14 cellular contexts compared by ENCODE assay signal in genomic region chr14:85577542-85578140, GRCh38. TPM values are rescaled to one million over a fixed set of nuclear protein-coding genes. Genes with fewer than 3 reads are reported as not detected.
DNase-seq lines count a peak whose midpoint lies in the region; ATAC-seq and TF ChIP-seq lines count a peak whose summit lies in the region.
"Had no signal": no experiment of that assay in that cellular context is flagged by ENCODE, and none has a peak within 500 bp of the region (broad histone marks: within the 10 kb centered on the region; RNA-seq: fewer than 3 reads in every experiment).

No MANE protein-coding gene starts in this region.

- H4K20me1 ChIP-seq in PC-3 (ENCODE audit: low read length) = no peaks in the 10 kb centered on the region

- no peaks in the 10 kb centered on the region for H3K79me2 ChIP-seq in PC-3 (ENCODE audit: low read length)

- H3K4me3 ChIP-seq in PC-3 (ENCODE audit: low read length) (no peak overlapping the region), dorsolateral prefrontal cortex (no peak overlapping the region)
- H3K4me3 ChIP-seq: SJSA1 had no signal

- no TSS peak for BruUV-seq in PC-3 (replicated peaks; lab: Mats Ljungman, UMichigan)

- no peak for DNase-seq in PC-3
- no peak for DNase-seq in dorsolateral prefrontal cortex
- DNase-seq in nephron progenitor cell = no peak
- no peak for DNase-seq in head of caudate nucleus
- DNase-seq in NCI-H2196 (lab: John Stamatoyannopoulos, UW; ENCODE audit: unreplicated experiment) = no peak
- no peak for DNase-seq in DMS53 (lab: John Stamatoyannopoulos, UW)
- DNase-seq in activated naive CD8-positive, alpha-beta T cell treated with anti-CD3 and anti-CD28 coated beads, Interleukin-2, amount 50 U/mL, for 24 hours = no peak
- DNase-seq: BE2C; DMS153; NCI-H1092; NCI-H345; NCI-H69; NK-92 treated with Interleukin-12 subunit alpha and Interleukin-12 subunit beta, amount 100 ng/mL, for 24 hours had no signal

- H3F3A ChIP-seq in PC-3 (ENCODE audit: low read length, unreplicated experiment) = no peaks in the 10 kb centered on the region

- H3K9me2 ChIP-seq in PC-3 (replicated peaks; ENCODE audit: low read length) = no peaks in the 10 kb centered on the region

- no peaks in the 10 kb centered on the region for H3K9me3 Mint-ChIP-seq in nephron progenitor cell
- H3K9me3 Mint-ChIP-seq in activated naive CD8-positive, alpha-beta T cell treated with anti-CD3 and anti-CD28 coated beads, Interleukin-2, amount 50 U/mL, for 24 hours = no peaks in the 10 kb centered on the region

- H3K27ac ChIP-seq in PC-3 (ENCODE audit: low read length) = peak overlapping the region; percentile 44
- peak overlapping the region in 56 of 59 donors; percentile 2 to 90 (median 66) for H3K27ac ChIP-seq in dorsolateral prefrontal cortex

- H3K4me1 Mint-ChIP-seq in nephron progenitor cell = peaks cover 33% of the 10 kb centered on the region
- no peaks in the 10 kb centered on the region for H3K4me1 Mint-ChIP-seq in activated naive CD8-positive, alpha-beta T cell treated with anti-CD3 and anti-CD28 coated beads, Interleukin-2, amount 50 U/mL, for 24 hours

- intact Hi-C loops in PC-3 (cut with micrococcal nuclease) (no loop called here), dorsolateral prefrontal cortex (cut with DNase I) (no loop called here), head of caudate nucleus (cut with DNase I) (no loop called here)

- TF ChIP-seq CTCF in PC-3 (conservative IDR thresholded peaks at IDR 0.05; ENCODE audit: low read depth, low read length) = no peak
- no peak for TF ChIP-seq CTCF in dorsolateral prefrontal cortex (IDR thresholded peaks at IDR 0.05 in 54 of 56, conservative IDR thresholded peaks at IDR 0.05 in 2 of 56; ENCODE audit: low read depth in 1 of 56, partially characterized antibody in 56 of 56)
- TF ChIP-seq CTCF in nephron progenitor cell (IDR thresholded peaks at IDR 0.05) = no peak

- H3K4me2 ChIP-seq in PC-3 (ENCODE audit: low read length) = peak overlapping the region; percentile 37; the same call in 1 of the 2 replicates

- POLR2A ChIA-PET in PC-3 (lab: Charles Lee; ENCODE audit: unreplicated experiment) = no interaction called here

- peak overlapping the region; percentile 39 for H3K27ac Mint-ChIP-seq in nephron progenitor cell
- no peak overlapping the region for H3K27ac Mint-ChIP-seq in activated naive CD8-positive, alpha-beta T cell treated with anti-CD3 and anti-CD28 coated beads, Interleukin-2, amount 50 U/mL, for 24 hours

- H3K36me3 Mint-ChIP-seq in nephron progenitor cell (ENCODE audit: low read depth) = no peaks in the 10 kb centered on the region
- H3K36me3 Mint-ChIP-seq in activated naive CD8-positive, alpha-beta T cell treated with anti-CD3 and anti-CD28 coated beads, Interleukin-2, amount 50 U/mL, for 24 hours (ENCODE audit: low read depth) = no peaks in the 10 kb centered on the region

- H3K27me3 Mint-ChIP-seq in nephron progenitor cell (ENCODE audit: low read depth, poor library complexity) = no peaks in the 10 kb centered on the region
- no peaks in the 10 kb centered on the region for H3K27me3 Mint-ChIP-seq in activated naive CD8-positive, alpha-beta T cell treated with anti-CD3 and anti-CD28 coated beads, Interleukin-2, amount 50 U/mL, for 24 hours

- no peak overlapping the region for H3K4me3 Mint-ChIP-seq in nephron progenitor cell
- no peak overlapping the region for H3K4me3 Mint-ChIP-seq in activated naive CD8-positive, alpha-beta T cell treated with anti-CD3 and anti-CD28 coated beads, Interleukin-2, amount 50 U/mL, for 24 hours

- no peaks in the 10 kb centered on the region for H3K36me3 ChIP-seq in PC-3 (ENCODE audit: low read depth, low read length)
- H3K36me3 ChIP-seq: BE2C had no signal

- H3K9ac ChIP-seq in PC-3 (ENCODE audit: low read length) = no peak overlapping the region

- H3K27me3 ChIP-seq in PC-3 (ENCODE audit: low read length) (no peaks in the 10 kb centered on the region), dorsolateral prefrontal cortex (no peaks in the 10 kb centered on the region)
- H3K27me3 ChIP-seq: BE2C, SJSA1 had no signal

- H3K4me1 ChIP-seq in PC-3 (ENCODE audit: insufficient read depth, low read length) = peaks cover 11% of the 10 kb centered on the region
- H3K4me1 ChIP-seq: BE2C had no signal

- no peaks in the 10 kb centered on the region for H3K9me3 ChIP-seq in PC-3 (ENCODE audit: low read length)
- H3K9me3 ChIP-seq: BE2C, SJSA1 had no signal

- CTCF ChIA-PET in PC-3 (lab: Charles Lee) = no interaction called here

- no peak overlapping the region for H2AFZ ChIP-seq in PC-3 (ENCODE audit: low read length)

- ATAC-seq in PC-3 = no peak
- no peak for ATAC-seq in activated naive CD8-positive, alpha-beta T cell treated with anti-CD3 and anti-CD28 coated beads, Interleukin-2, amount 50 U/mL, for 24 hours

RNA-seq across cellular contexts. Expression of gene FLRT2, which starts 47.7 kb away (rescaled TPM):
- total RNA-seq in PC-3 (2014; rRNA removed) (0.07 TPM in 1 of 2 replicates, not detected in the other), dorsolateral prefrontal cortex (100 to 1,000 TPM in 98 of 120 experiments, 10 to 100 TPM in 22; 29.4 to 209 (median 120) TPM)

Comparison
In these comparisons a context has a peak if more than half of its experiments do, and no peak if none do; other contexts are left out.
1. RNA of gene FLRT2, which starts 47.7 kb away (total RNA-seq): 29.4 to 209 TPM in dorsolateral prefrontal cortex; 0.07 TPM in PC-3; every median in the first group is over 10 times any median in the second.